ENCODE assay signal across 8 cellular contexts in the genomic region with DNA sequence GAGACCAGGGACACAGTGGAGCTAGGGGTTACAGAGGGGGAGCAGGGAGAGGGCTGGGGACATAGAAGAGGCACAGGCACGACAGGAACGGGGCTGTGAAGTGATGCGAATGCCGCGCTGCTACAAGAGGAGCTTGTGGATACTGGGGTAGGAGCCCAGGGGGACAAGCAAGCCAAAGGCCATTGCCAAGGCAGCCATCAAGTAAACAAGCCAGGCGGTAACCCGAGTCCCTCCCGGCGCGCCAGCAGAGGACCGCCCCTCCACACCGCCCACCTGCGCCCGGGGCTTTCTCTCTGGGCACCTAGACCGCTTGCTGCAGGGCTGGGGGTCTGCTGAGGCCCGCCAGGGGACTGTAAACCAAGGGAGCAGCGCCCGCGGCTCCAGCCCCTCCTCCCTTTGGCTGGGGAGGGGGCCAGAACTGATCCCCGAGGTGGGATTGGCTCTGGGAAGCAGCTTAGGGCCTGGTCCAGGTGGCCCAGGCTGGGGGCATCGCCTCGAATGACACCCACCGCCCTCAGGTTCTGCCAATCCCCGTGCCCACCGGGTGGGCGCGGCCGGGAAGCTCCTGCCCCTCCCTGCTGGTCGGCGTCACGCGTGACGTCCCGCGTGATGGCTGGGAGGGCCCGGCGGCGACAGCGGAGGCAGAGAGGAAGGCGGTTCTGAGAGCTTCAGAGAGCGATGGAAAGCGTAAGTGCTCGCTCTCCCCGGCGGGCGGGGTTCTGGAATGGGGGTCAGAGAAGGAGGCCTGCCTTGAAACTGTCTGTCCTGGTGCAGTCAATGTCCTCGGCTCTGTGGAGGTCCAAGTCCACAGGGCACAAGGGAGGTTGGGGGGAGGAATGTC. TPM values are rescaled to one million over a fixed set of nuclear protein-coding genes. Genes with fewer than 3 reads are reported as not detected.
DNase-seq lines count a peak whose midpoint lies in the region; ATAC-seq, FAIRE-seq and TF ChIP-seq lines count a peak whose summit lies in the region.

No MANE protein-coding gene starts in this region.

- H3K27ac Mint-ChIP-seq in activated naive CD4-positive, alpha-beta T cell treated with anti-CD3 and anti-CD28 coated beads for 36 hours: peak overlapping the region; percentile 68

- H3K36me3 ChIP-seq in SJCRH30 (no peaks in the 10 kb centered on the region), neuron (ENCODE audit: insufficient read depth, low read length) (no peaks in the 10 kb centered on the region), stomach (peaks cover 19 to 27% (median 24%) of the 10 kb centered on the region in 4 donors)

- intact Hi-C loops in activated naive CD4-positive, alpha-beta T cell treated with anti-CD3 and anti-CD28 coated beads for 36 hours (cut with micrococcal nuclease): loop anchor here (1.0 kb wide), 5 partner anchors 10 to 119 kb away; a partner anchor contains a TSS
- intact Hi-C loops in stomach (cut with DNase I; ENCODE audit: low total_unique reads): no loop called here

- no peaks in the 10 kb centered on the region for H3K9me3 Mint-ChIP-seq in activated naive CD4-positive, alpha-beta T cell treated with anti-CD3 and anti-CD28 coated beads for 36 hours

- peak overlapping the region; percentile 73 for H3K4me3 Mint-ChIP-seq in activated naive CD4-positive, alpha-beta T cell treated with anti-CD3 and anti-CD28 coated beads for 36 hours

- H3K4me1 Mint-ChIP-seq in activated naive CD4-positive, alpha-beta T cell treated with anti-CD3 and anti-CD28 coated beads for 36 hours (ENCODE audit: low read depth): peaks cover 12% of the 10 kb centered on the region

- H3K4me3 ChIP-seq in SJCRH30: peak overlapping the region; percentile 53
- H3K4me3 ChIP-seq in neuron (ENCODE audit: low read length): peak overlapping the region; percentile 36
- peak overlapping the region; percentile 63 to 79 (median 66) for H3K4me3 ChIP-seq in stomach

- no peak for FAIRE-seq in frontal cortex (lab: Jason Lieb, UNC)

- H3K9me3 ChIP-seq in SJCRH30 (replicated peaks) (no peaks in the 10 kb centered on the region), neuron (ENCODE audit: low read length) (no peaks in the 10 kb centered on the region), stomach (no peaks in the 10 kb centered on the region)

- no peak for TF ChIP-seq EP300 in stomach (IDR thresholded peaks at IDR 0.05)

- WGBS in stomach, 5 donors: 0 to 1% (median 0%) methylated on average over 27 to 47 of the region's 47 CpGs

- H3K27ac ChIP-seq in SJCRH30 (peak overlapping the region; percentile 31), stomach (peak overlapping the region; percentile 74 to 98 (median 93))

- ATAC-seq in HG03432 (IDR thresholded peaks at IDR 0.05; ENCODE audit: unreplicated experiment): peak; percentile 44

- DNase-seq in DMS53 (lab: John Stamatoyannopoulos, UW) (peak; percentile 85), SJCRH30 (peak; percentile 54 to 60), frontal cortex (ENCODE audit: low spot score in 2 of 2) (peak; percentile 78), stomach (peak; percentile 79), NCI-H2081 treated with DMSO at 0.1 percent for 48 hours (lab: John Stamatoyannopoulos, UW) (no peak)
- DNase-seq in activated naive CD4-positive, alpha-beta T cell treated with anti-CD3 and anti-CD28 coated beads for 36 hours: peak; percentile 81

- peaks cover 3% of the 10 kb centered on the region for H3K36me3 Mint-ChIP-seq in activated naive CD4-positive, alpha-beta T cell treated with anti-CD3 and anti-CD28 coated beads for 36 hours (ENCODE audit: low read depth)

- CTCF ChIA-PET in activated naive CD4-positive, alpha-beta T cell treated with anti-CD3 and anti-CD28 coated beads for 36 hours (lab: Charles Lee): interaction anchor here (0.8 to 7.8 kb wide), 12 partner anchors 10 to 110 kb away, joined by 3 to 88 read pairs (median 8); no protein-coding TSS in a partner anchor

- TF ChIP-seq POLR2A in stomach (IDR thresholded peaks at IDR 0.05): no peak

- H3K27me3 Mint-ChIP-seq in activated naive CD4-positive, alpha-beta T cell treated with anti-CD3 and anti-CD28 coated beads for 36 hours (ENCODE audit: low read depth): no peaks in the 10 kb centered on the region

- H3K4me1 ChIP-seq in SJCRH30 (peaks cover 44% of the 10 kb centered on the region), neuron (ENCODE audit: insufficient read depth, low read length) (peaks cover 41% of the 10 kb centered on the region), stomach (peaks cover 19 to 40% (median 31%) of the 10 kb centered on the region in 4 donors)

- no peaks in the 10 kb centered on the region for H3K27me3 ChIP-seq in SJCRH30
- peaks cover 51% of the 10 kb centered on the region for H3K27me3 ChIP-seq in neuron (ENCODE audit: insufficient read depth, low read length)
- H3K27me3 ChIP-seq in stomach: peaks cover 0 to 18% (median 2%) of the 10 kb centered on the region in 3 donors

- TF ChIP-seq CTCF in stomach (IDR thresholded peaks at IDR 0.05): no peak

- peak overlapping the region; percentile 43 for H2AFZ ChIP-seq in neuron (ENCODE audit: low read depth, low read length)

RNA-seq across cellular contexts. Expression of a gene that starts 1.0 kb away (rescaled TPM):
- total RNA-seq in SJCRH30 (2014; rRNA removed; shearing (Covaris generic)): 14.3 and 15.3 TPM in 2 replicates
- total RNA-seq in activated naive CD4-positive, alpha-beta T cell treated with anti-CD3 and anti-CD28 coated beads for 36 hours: 10 to 100 TPM; 15.7 to 17.1 TPM
- total RNA-seq in frontal cortex: 45.7 TPM
- 10 to 100 TPM in 4 of 5 donors, 1 to 10 TPM in 1; 9.9 to 60.4 (median 37.9) TPM for total RNA-seq in stomach
- polyA plus RNA-seq in stomach: 10 to 100 TPM; 11.1 to 20.7 (median 20.5) TPM

RNA-seq across cellular contexts. Expression of a gene that starts 1.1 kb away (rescaled TPM):
- 0.25 and 0.89 TPM in 2 replicates for total RNA-seq in SJCRH30 (2014; rRNA removed; shearing (Covaris generic))
- under 1 TPM; 0.37 to 0.62 TPM for total RNA-seq in activated naive CD4-positive, alpha-beta T cell treated with anti-CD3 and anti-CD28 coated beads for 36 hours
- total RNA-seq in frontal cortex (10.2 TPM), stomach (1 to 10 TPM in 1 of 5 donors, not detected in 4; 2.4 TPM)
- polyA plus RNA-seq in stomach: under 1 TPM; 0.20 to 0.76 (median 0.75) TPM

RNA-seq across cellular contexts. Expression of a gene that starts 29.8 kb away (rescaled TPM):
- 55.7 and 58.1 TPM in 2 replicates for total RNA-seq in SJCRH30 (2014; rRNA removed; shearing (Covaris generic))
- under 1 TPM; 0.52 to 0.62 TPM for total RNA-seq in activated naive CD4-positive, alpha-beta T cell treated with anti-CD3 and anti-CD28 coated beads for 36 hours
- total RNA-seq in frontal cortex (0.41 TPM), stomach (10 to 100 TPM in 2 of 5 donors, 1 to 10 TPM in 2, not detected in 1; 2.2 to 35.5 (median 14.8) TPM)
- polyA plus RNA-seq in stomach: 10 to 100 TPM; 12.0 to 32.8 (median 12.0) TPM

RNA-seq across cellular contexts. Expression of a gene that starts 32.4 kb away (rescaled TPM):
- total RNA-seq in SJCRH30 (2014; rRNA removed; shearing (Covaris generic)): 229 and 239 TPM in 2 replicates
- total RNA-seq in activated naive CD4-positive, alpha-beta T cell treated with anti-CD3 and anti-CD28 coated beads for 36 hours: 1 to 10 TPM; 8.3 to 8.9 TPM
- 15.5 TPM for total RNA-seq in frontal cortex
- total RNA-seq in stomach: 10 to 100 TPM; 41.2 to 70.7 (median 52.5) TPM
- 10 to 100 TPM; 34.7 to 58.2 (median 39.1) TPM for polyA plus RNA-seq in stomach

RNA-seq across cellular contexts. Expression of a gene that starts 44.7 kb away (rescaled TPM):
- total RNA-seq in SJCRH30 (2014; rRNA removed; shearing (Covaris generic)): 27.3 and 30.4 TPM in 2 replicates
- total RNA-seq in activated naive CD4-positive, alpha-beta T cell treated with anti-CD3 and anti-CD28 coated beads for 36 hours: 10 to 100 TPM; 10.4 to 11.4 TPM
- total RNA-seq in frontal cortex (6.5 TPM), stomach (10 to 100 TPM in 2 of 5 donors, 1 to 10 TPM in 2, not detected in 1; 4.2 to 30.8 (median 18.0) TPM)
- polyA plus RNA-seq in stomach: 1 to 10 TPM; 2.3 to 4.8 (median 4.7) TPM
